In the genomic region with DNA sequence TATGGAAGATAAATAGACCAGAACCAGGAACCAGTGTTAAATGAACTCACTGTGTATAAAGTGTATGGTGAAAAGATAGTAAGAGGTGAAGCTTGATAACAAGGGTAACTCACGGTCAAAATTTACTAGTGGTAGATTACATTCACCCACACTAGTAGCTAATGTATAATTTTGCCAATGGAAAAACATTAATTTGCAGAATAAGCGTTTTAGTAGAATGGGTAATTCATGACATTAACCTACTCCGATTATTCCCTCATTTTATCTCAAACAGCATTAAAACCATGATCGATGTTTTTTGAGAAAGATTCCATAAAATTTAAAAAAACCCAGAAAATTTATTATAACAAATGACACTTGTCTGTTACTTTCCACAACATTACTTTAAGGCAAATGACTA, we compare ENCODE assay signal across 8 cellular contexts. TPM values are rescaled to one million over a fixed set of nuclear protein-coding genes. Genes with fewer than 3 reads are reported as not detected.
"Had no signal": no experiment of that assay in that cellular context is flagged by ENCODE, and none has a peak within 500 bp of the region (broad histone marks: within the 10 kb centered on the region; RNA-seq: fewer than 3 reads in every experiment).

No MANE protein-coding gene starts in this region.

- FAIRE-seq: G401.6, GM12878, GM12891, GM12892, GM18507, GM19239 had no signal

- ATAC-seq: GM12878 had no signal

- H3K4me3 ChIP-seq: GM12878 had no signal

- DNase-seq: GDM1, GF-D8 had no signal

RNA-seq across cellular contexts. Expression of a gene that starts 57.7 kb away (rescaled TPM):
- total RNA-seq: GM12878 had no signal
- polyA plus RNA-seq: GM12878 had no signal
